In the genomic region with DNA sequence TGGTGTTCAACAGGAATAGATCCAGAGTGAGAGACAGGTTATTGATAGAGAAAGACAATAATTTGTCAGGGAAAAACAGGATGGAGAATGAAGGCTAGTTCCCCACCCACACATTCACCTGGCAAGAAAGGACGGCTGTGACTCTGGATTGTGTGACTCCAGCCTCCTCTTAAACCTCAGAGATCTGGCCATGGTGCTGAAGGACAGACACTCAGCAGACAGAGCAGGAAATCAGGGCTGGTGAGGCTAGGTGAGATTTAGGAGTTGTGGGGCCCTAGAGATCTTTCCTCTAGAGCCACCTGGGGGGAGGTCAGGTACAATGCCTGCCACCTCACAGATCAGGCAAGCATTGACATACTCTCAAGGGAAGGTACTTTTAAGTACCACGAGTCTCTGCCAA, we compare ENCODE assay signal across 16 cellular contexts. TPM values are rescaled to one million over a fixed set of nuclear protein-coding genes. Genes with fewer than 3 reads are reported as not detected.
DNase-seq lines count a peak whose midpoint lies in the region; ATAC-seq, FAIRE-seq and TF ChIP-seq lines count a peak whose summit lies in the region.
"Had no signal": no experiment of that assay in that cellular context is flagged by ENCODE, and none has a peak within 500 bp of the region (broad histone marks: within the 10 kb centered on the region; RNA-seq: fewer than 3 reads in every experiment).

No MANE protein-coding gene starts in this region.

- in situ Hi-C loops in HepG2 (cut with HindIII; ENCODE audit: extremely low pct_ligation_motif_present, low pct_unique_long_range_greater_than_20kb): no loop called here

- CTCF ChIA-PET in HepG2 (lab: Yijun Ruan, JAX; ENCODE audit: low intra/inter-chr PET ratio, low total read pairs): no interaction called here
- CTCF ChIA-PET in activated CD8-positive, alpha-beta T cell treated with anti-CD3 and anti-CD28 coated beads, Interleukin-2, amount 10 ng/mL, durations not matched to agents 7 days and 5 days (lab: Charles Lee): no interaction called here

- H3K4me3 ChIP-seq in HepG2 (replicated peaks in 1 of 3; ENCODE audit: insufficient read depth in 1 of 3, low read depth in 2 of 3, low read length in 3 of 3) (no peak overlapping the region), right lobe of liver (no peak overlapping the region)
- H3K4me3 ChIP-seq: ovary, upper lobe of right lung had no signal

- no peak for DNase-seq in HepG2 (ENCODE audit: low spot score)
- no peak for DNase-seq in right lobe of liver
- DNase-seq in activated CD8-positive, alpha-beta T cell treated with anti-CD3 and anti-CD28 coated beads, Interleukin-2, amount 10 ng/mL, durations not matched to agents 7 days and 5 days: peak; percentile 21
- DNase-seq in urothelium cell line (ENCODE audit: low spot score): peak; percentile 23
- no peak for DNase-seq in NCI-H2029 (lab: John Stamatoyannopoulos, UW)
- DNase-seq in GF-D8 (lab: John Stamatoyannopoulos, UW): no peak
- DNase-seq: ACHN; activated CD4-positive, alpha-beta T cell treated with anti-CD3 and anti-CD28 coated beads, Interleukin-2, amount 50 U/mL, for 48 hours; central memory CD4-positive, alpha-beta T cell; DMS 273 treated with DMSO at 0.1 percent for 48 hours; mesendoderm; ovary; upper lobe of right lung had no signal

- H3K9me3 ChIP-seq in HepG2 (ENCODE audit: low read length): no peaks in the 10 kb centered on the region
- no peaks in the 10 kb centered on the region for H3K9me3 ChIP-seq in right lobe of liver
- H3K9me3 ChIP-seq: ovary, upper lobe of right lung had no signal

- H3K27ac ChIP-seq in HepG2 (ENCODE audit: extremely low read length, insufficient read depth, low read length): no peak overlapping the region
- no peak overlapping the region for H3K27ac ChIP-seq in right lobe of liver
- H3K27ac ChIP-seq: ovary, upper lobe of right lung had no signal

- ATAC-seq in HepG2: no peak
- no peak for ATAC-seq in right lobe of liver
- no peak for ATAC-seq in activated CD8-positive, alpha-beta T cell treated with anti-CD3 and anti-CD28 coated beads, Interleukin-2, amount 10 ng/mL, durations not matched to agents 7 days and 5 days
- ATAC-seq: upper lobe of right lung had no signal

- no TSS peak for BruUV-seq in HepG2 (replicated peaks; lab: Mats Ljungman, UMichigan)

- H3K4me2 ChIP-seq in HepG2 (ENCODE audit: low read depth, low read length): no peak overlapping the region

- TF ChIP-seq CTCF in HepG2 (CRISPR knock-in tag; IDR thresholded peaks at IDR 0.05) (no peak), right lobe of liver (IDR thresholded peaks at IDR 0.05) (no peak)

- no peak for TF ChIP-seq EP300 in HepG2 (IDR thresholded peaks at IDR 0.05; ENCODE audit: low read depth in 2 of 2, low read length in 2 of 2)
- TF ChIP-seq EP300 in HepG2 (CRISPR knock-in tag; IDR thresholded peaks at IDR 0.05; ENCODE audit: borderline replicate concordance): no peak

- H4K20me1 ChIP-seq in HepG2 (ENCODE audit: insufficient read depth, low read length): 0 out of 2 replicates have a peak, but pooled peaks cover 3% of the 10 kb centered on the region

- H3K36me3 ChIP-seq in HepG2 (replicated peaks in 1 of 2; ENCODE audit: control insufficient read depth in 1 of 2, insufficient read depth in 2 of 2, low read length in 2 of 2) (no peaks in the 10 kb centered on the region), right lobe of liver (no peaks in the 10 kb centered on the region)
- H3K36me3 ChIP-seq: ovary, upper lobe of right lung had no signal

- H3K27me3 ChIP-seq in HepG2 (ENCODE audit: control insufficient read depth in 1 of 2, insufficient read depth in 2 of 2, low read length in 2 of 2) (no peaks in the 10 kb centered on the region), right lobe of liver (no peaks in the 10 kb centered on the region)
- H3K27me3 ChIP-seq: upper lobe of right lung had no signal

- H3K27ac Mint-ChIP-seq in activated CD8-positive, alpha-beta T cell treated with anti-CD3 and anti-CD28 coated beads, Interleukin-2, amount 10 ng/mL, durations not matched to agents 7 days and 5 days: no peak overlapping the region
- H3K27ac Mint-ChIP-seq: T-helper 1 cell treated with Interleukin-12 subunit alpha and Interleukin-12 subunit beta and Interleukin-4 antibody, amounts not matched to agents 30 μg/mL and 1 μg/mL, for 36 hours had no signal

- no peaks in the 10 kb centered on the region for H3K4me1 Mint-ChIP-seq in activated CD8-positive, alpha-beta T cell treated with anti-CD3 and anti-CD28 coated beads, Interleukin-2, amount 10 ng/mL, durations not matched to agents 7 days and 5 days (ENCODE audit: low read depth)

- H2AFZ ChIP-seq in HepG2 (ENCODE audit: low read length): no peak overlapping the region

- no peak for FAIRE-seq in HepG2 (lab: Jason Lieb, UNC)
- FAIRE-seq in urothelium cell line (lab: Jason Lieb, UNC): no peak

- no peak for TF ChIP-seq RAD21 in HepG2 (CRISPR knock-in tag; IDR thresholded peaks at IDR 0.05)

- POLR2A ChIA-PET in HepG2 (lab: Yijun Ruan, JAX): no interaction called here
- POLR2A ChIA-PET in activated CD8-positive, alpha-beta T cell treated with anti-CD3 and anti-CD28 coated beads, Interleukin-2, amount 10 ng/mL, durations not matched to agents 7 days and 5 days (lab: Charles Lee): no interaction called here

- H3K79me2 ChIP-seq in HepG2 (ENCODE audit: insufficient read depth, low read length): no peaks in the 10 kb centered on the region

- WGBS in HepG2 (ENCODE audit: low lambda C conversion rate): 0% methylated on average over 1 of the region's 2 CpGs
- 41% methylated on average over 2 of the region's 2 CpGs for WGBS in right lobe of liver (ENCODE audit: insufficient coverage, low coverage, low lambda C conversion rate, missing lambda C conversion rate)

- no peak overlapping the region for H3K4me3 Mint-ChIP-seq in activated CD8-positive, alpha-beta T cell treated with anti-CD3 and anti-CD28 coated beads, Interleukin-2, amount 10 ng/mL, durations not matched to agents 7 days and 5 days
- H3K4me3 Mint-ChIP-seq: T-helper 1 cell treated with Interleukin-12 subunit alpha and Interleukin-12 subunit beta and Interleukin-4 antibody, amounts not matched to agents 30 μg/mL and 1 μg/mL, for 36 hours had no signal

- peaks cover 3% of the 10 kb centered on the region for H3K27me3 Mint-ChIP-seq in activated CD8-positive, alpha-beta T cell treated with anti-CD3 and anti-CD28 coated beads, Interleukin-2, amount 10 ng/mL, durations not matched to agents 7 days and 5 days (ENCODE audit: low read depth)

- intact Hi-C loops in HepG2 (cut with micrococcal nuclease; ENCODE audit: unreplicated experiment): no loop called here
- intact Hi-C loops in right lobe of liver (cut with DNase I): no loop called here

- H3K4me1 ChIP-seq in HepG2 (ENCODE audit: insufficient read depth, low read length) (no peaks in the 10 kb centered on the region), right lobe of liver (no peaks in the 10 kb centered on the region)
- H3K4me1 ChIP-seq: upper lobe of right lung had no signal

- TF ChIP-seq POLR2A in HepG2 (IDR thresholded peaks at IDR 0.05; ENCODE audit: insufficient read depth in 1 of 2, low read depth in 2 of 2, low read length in 2 of 2) (no peak), right lobe of liver (IDR thresholded peaks at IDR 0.05) (no peak)

- no peak overlapping the region for H3K9ac ChIP-seq in HepG2 (ENCODE audit: insufficient read depth, low read depth, low read length)

- no peaks in the 10 kb centered on the region for H3K36me3 Mint-ChIP-seq in activated CD8-positive, alpha-beta T cell treated with anti-CD3 and anti-CD28 coated beads, Interleukin-2, amount 10 ng/mL, durations not matched to agents 7 days and 5 days (ENCODE audit: low read depth)

- H3K9me3 Mint-ChIP-seq in activated CD8-positive, alpha-beta T cell treated with anti-CD3 and anti-CD28 coated beads, Interleukin-2, amount 10 ng/mL, durations not matched to agents 7 days and 5 days (ENCODE audit: insufficient read depth): no peaks in the 10 kb centered on the region

RNA-seq across cellular contexts. Expression of a gene that starts 15.2 kb away (rescaled TPM):
- total RNA-seq in HepG2 (2016; rRNA removed; fragmentation: Illumina TruSeq; extraction: Trizol) (not detected in 2 replicates), right lobe of liver (not detected)
- total RNA-seq in HepG2 (2016; cell fraction: cytosol; rRNA removed; fragmentation: Illumina TruSeq; extraction: Trizol; ENCODE audit: low read depth): not detected in 2 replicates
- not detected in 2 replicates for total RNA-seq in HepG2 (2016; cell fraction: insoluble cytoplasmic fraction; rRNA removed; fragmentation: Illumina TruSeq; extraction: Trizol)
- total RNA-seq in HepG2 (2016; cell fraction: membrane; rRNA removed; fragmentation: Illumina TruSeq; extraction: Trizol): not detected in 2 replicates
- total RNA-seq in HepG2 (2016; cell fraction: nucleus; rRNA removed; fragmentation: Illumina TruSeq; extraction: Trizol): not detected in 2 replicates
- not detected in 2 replicates for polyA plus RNA-seq in HepG2 (2011; rRNA removed)
- polyA plus RNA-seq in HepG2 (2011; cell fraction: cytosol; rRNA removed): not detected in 2 replicates
- polyA plus RNA-seq in HepG2 (2011; cell fraction: nucleus; rRNA removed): not detected in 2 replicates
- not detected in 2 replicates for polyA plus RNA-seq in HepG2 (2012)
- not detected in 2 replicates for polyA plus RNA-seq in HepG2 (2016; cell fraction: cytosol; fragmentation: Illumina TruSeq; extraction: Trizol; ENCODE audit: low read depth)
- not detected in 2 replicates for polyA plus RNA-seq in HepG2 (2016; cell fraction: insoluble cytoplasmic fraction; fragmentation: Illumina TruSeq; extraction: Trizol; ENCODE audit: low read depth)
- not detected in 2 replicates for polyA plus RNA-seq in HepG2 (2016; cell fraction: membrane; fragmentation: Illumina TruSeq; extraction: Trizol; ENCODE audit: low read depth)
- not detected in 2 replicates for polyA plus RNA-seq in HepG2 (2016; cell fraction: nucleus; fragmentation: Illumina TruSeq; extraction: Trizol; ENCODE audit: insufficient read depth, low read depth)
- not detected in 2 replicates for polyA minus RNA-seq in HepG2 (2011; rRNA and poly(A)+ RNA removed; ENCODE audit: low replicate concordance)
- polyA minus RNA-seq in HepG2 (2011; cell fraction: cytosol; rRNA and poly(A)+ RNA removed): not detected in 2 replicates
- polyA minus RNA-seq in HepG2 (2011; cell fraction: nucleus; rRNA and poly(A)+ RNA removed): not detected in 2 replicates
- not detected for total RNA-seq in activated CD8-positive, alpha-beta T cell treated with anti-CD3 and anti-CD28 coated beads, Interleukin-2, amount 10 ng/mL, durations not matched to agents 7 days and 5 days
- total RNA-seq: LHCN-M2, ovary, upper lobe of right lung had no signal
- polyA plus RNA-seq: esophagus, ovary had no signal

RNA-seq across cellular contexts. Expression of a gene that starts 19.3 kb away (rescaled TPM):
- total RNA-seq in HepG2 (2016; rRNA removed; fragmentation: Illumina TruSeq; extraction: Trizol): not detected in 2 replicates
- not detected in 2 replicates for total RNA-seq in HepG2 (2016; cell fraction: cytosol; rRNA removed; fragmentation: Illumina TruSeq; extraction: Trizol; ENCODE audit: low read depth)
- not detected in 2 replicates for total RNA-seq in HepG2 (2016; cell fraction: insoluble cytoplasmic fraction; rRNA removed; fragmentation: Illumina TruSeq; extraction: Trizol)
- total RNA-seq in HepG2 (2016; cell fraction: membrane; rRNA removed; fragmentation: Illumina TruSeq; extraction: Trizol): not detected in 2 replicates
- total RNA-seq in HepG2 (2016; cell fraction: nucleus; rRNA removed; fragmentation: Illumina TruSeq; extraction: Trizol): not detected in 2 replicates
- polyA plus RNA-seq in HepG2 (2011; rRNA removed): not detected in 2 replicates
- polyA plus RNA-seq in HepG2 (2011; cell fraction: cytosol; rRNA removed): not detected in 2 replicates
- not detected in 2 replicates for polyA plus RNA-seq in HepG2 (2011; cell fraction: nucleus; rRNA removed)
- polyA plus RNA-seq in HepG2 (2012): not detected in 2 replicates
- not detected in 2 replicates for polyA plus RNA-seq in HepG2 (2016; cell fraction: cytosol; fragmentation: Illumina TruSeq; extraction: Trizol; ENCODE audit: low read depth)
- polyA plus RNA-seq in HepG2 (2016; cell fraction: insoluble cytoplasmic fraction; fragmentation: Illumina TruSeq; extraction: Trizol; ENCODE audit: low read depth): not detected in 2 replicates
- not detected in 2 replicates for polyA plus RNA-seq in HepG2 (2016; cell fraction: membrane; fragmentation: Illumina TruSeq; extraction: Trizol; ENCODE audit: low read depth)
- polyA plus RNA-seq in HepG2 (2016; cell fraction: nucleus; fragmentation: Illumina TruSeq; extraction: Trizol; ENCODE audit: insufficient read depth, low read depth): not detected in 2 replicates
- polyA minus RNA-seq in HepG2 (2011; rRNA and poly(A)+ RNA removed; ENCODE audit: low replicate concordance): not detected in 2 replicates
- polyA minus RNA-seq in HepG2 (2011; cell fraction: cytosol; rRNA and poly(A)+ RNA removed): not detected in 2 replicates
- not detected in 2 replicates for polyA minus RNA-seq in HepG2 (2011; cell fraction: nucleus; rRNA and poly(A)+ RNA removed)
- not detected for total RNA-seq in right lobe of liver
- not detected for total RNA-seq in activated CD8-positive, alpha-beta T cell treated with anti-CD3 and anti-CD28 coated beads, Interleukin-2, amount 10 ng/mL, durations not matched to agents 7 days and 5 days
- total RNA-seq: LHCN-M2, ovary, upper lobe of right lung had no signal
- polyA plus RNA-seq: esophagus, ovary had no signal

RNA-seq across cellular contexts. Expression of a gene that starts 27.7 kb away (rescaled TPM):
- not detected in 2 replicates for total RNA-seq in HepG2 (2016; rRNA removed; fragmentation: Illumina TruSeq; extraction: Trizol)
- total RNA-seq in HepG2 (2016; cell fraction: cytosol; rRNA removed; fragmentation: Illumina TruSeq; extraction: Trizol; ENCODE audit: low read depth): not detected in 2 replicates
- total RNA-seq in HepG2 (2016; cell fraction: insoluble cytoplasmic fraction; rRNA removed; fragmentation: Illumina TruSeq; extraction: Trizol): not detected in 2 replicates
- not detected in 2 replicates for total RNA-seq in HepG2 (2016; cell fraction: membrane; rRNA removed; fragmentation: Illumina TruSeq; extraction: Trizol)
- total RNA-seq in HepG2 (2016; cell fraction: nucleus; rRNA removed; fragmentation: Illumina TruSeq; extraction: Trizol): not detected in 2 replicates
- polyA plus RNA-seq in HepG2 (2011; rRNA removed): 0.07 and 0.12 TPM in 2 replicates
- polyA plus RNA-seq in HepG2 (2011; cell fraction: cytosol; rRNA removed): not detected in 2 replicates
- polyA plus RNA-seq in HepG2 (2011; cell fraction: nucleus; rRNA removed): 0.37 and 0.45 TPM in 2 replicates
- polyA plus RNA-seq in HepG2 (2012): not detected in 2 replicates
- not detected in 2 replicates for polyA plus RNA-seq in HepG2 (2016; cell fraction: cytosol; fragmentation: Illumina TruSeq; extraction: Trizol; ENCODE audit: low read depth)
- polyA plus RNA-seq in HepG2 (2016; cell fraction: insoluble cytoplasmic fraction; fragmentation: Illumina TruSeq; extraction: Trizol; ENCODE audit: low read depth): not detected in 2 replicates
- polyA plus RNA-seq in HepG2 (2016; cell fraction: membrane; fragmentation: Illumina TruSeq; extraction: Trizol; ENCODE audit: low read depth): not detected in 2 replicates
- polyA plus RNA-seq in HepG2 (2016; cell fraction: nucleus; fragmentation: Illumina TruSeq; extraction: Trizol; ENCODE audit: insufficient read depth, low read depth): not detected in 2 replicates
- polyA minus RNA-seq in HepG2 (2011; rRNA and poly(A)+ RNA removed; ENCODE audit: low replicate concordance): not detected in 2 replicates
- polyA minus RNA-seq in HepG2 (2011; cell fraction: cytosol; rRNA and poly(A)+ RNA removed): not detected in 2 replicates
- 0.50 and 0.52 TPM in 2 replicates for polyA minus RNA-seq in HepG2 (2011; cell fraction: nucleus; rRNA and poly(A)+ RNA removed)
- not detected for total RNA-seq in right lobe of liver
- total RNA-seq in activated CD8-positive, alpha-beta T cell treated with anti-CD3 and anti-CD28 coated beads, Interleukin-2, amount 10 ng/mL, durations not matched to agents 7 days and 5 days: not detected
- total RNA-seq: LHCN-M2, ovary, upper lobe of right lung had no signal
- polyA plus RNA-seq: esophagus, ovary had no signal

RNA-seq across cellular contexts. Expression of a gene that starts 32.7 kb away (rescaled TPM):
- total RNA-seq in HepG2 (2016; rRNA removed; fragmentation: Illumina TruSeq; extraction: Trizol) (not detected in 2 replicates), right lobe of liver (not detected)
- not detected in 2 replicates for total RNA-seq in HepG2 (2016; cell fraction: cytosol; rRNA removed; fragmentation: Illumina TruSeq; extraction: Trizol; ENCODE audit: low read depth)
- total RNA-seq in HepG2 (2016; cell fraction: insoluble cytoplasmic fraction; rRNA removed; fragmentation: Illumina TruSeq; extraction: Trizol): not detected in 2 replicates
- total RNA-seq in HepG2 (2016; cell fraction: membrane; rRNA removed; fragmentation: Illumina TruSeq; extraction: Trizol): not detected in 2 replicates
- not detected in 2 replicates for total RNA-seq in HepG2 (2016; cell fraction: nucleus; rRNA removed; fragmentation: Illumina TruSeq; extraction: Trizol)
- not detected in 2 replicates for polyA plus RNA-seq in HepG2 (2011; rRNA removed)
- not detected in 2 replicates for polyA plus RNA-seq in HepG2 (2011; cell fraction: cytosol; rRNA removed)
- polyA plus RNA-seq in HepG2 (2011; cell fraction: nucleus; rRNA removed): not detected in 2 replicates
- not detected in 2 replicates for polyA plus RNA-seq in HepG2 (2012)
- not detected in 2 replicates for polyA plus RNA-seq in HepG2 (2016; cell fraction: cytosol; fragmentation: Illumina TruSeq; extraction: Trizol; ENCODE audit: low read depth)
- not detected in 2 replicates for polyA plus RNA-seq in HepG2 (2016; cell fraction: insoluble cytoplasmic fraction; fragmentation: Illumina TruSeq; extraction: Trizol; ENCODE audit: low read depth)
- polyA plus RNA-seq in HepG2 (2016; cell fraction: membrane; fragmentation: Illumina TruSeq; extraction: Trizol; ENCODE audit: low read depth): not detected in 2 replicates
- not detected in 2 replicates for polyA plus RNA-seq in HepG2 (2016; cell fraction: nucleus; fragmentation: Illumina TruSeq; extraction: Trizol; ENCODE audit: insufficient read depth, low read depth)
- not detected in 2 replicates for polyA minus RNA-seq in HepG2 (2011; rRNA and poly(A)+ RNA removed; ENCODE audit: low replicate concordance)
- not detected in 2 replicates for polyA minus RNA-seq in HepG2 (2011; cell fraction: cytosol; rRNA and poly(A)+ RNA removed)
- not detected in 2 replicates for polyA minus RNA-seq in HepG2 (2011; cell fraction: nucleus; rRNA and poly(A)+ RNA removed)
- total RNA-seq in activated CD8-positive, alpha-beta T cell treated with anti-CD3 and anti-CD28 coated beads, Interleukin-2, amount 10 ng/mL, durations not matched to agents 7 days and 5 days: not detected
- total RNA-seq: LHCN-M2, ovary, upper lobe of right lung had no signal
- polyA plus RNA-seq: esophagus, ovary had no signal

RNA-seq across cellular contexts. Expression of a gene that starts 59.0 kb away (rescaled TPM):
- total RNA-seq in HepG2 (2016; rRNA removed; fragmentation: Illumina TruSeq; extraction: Trizol) (not detected in 2 replicates), right lobe of liver (not detected)
- not detected in 2 replicates for total RNA-seq in HepG2 (2016; cell fraction: cytosol; rRNA removed; fragmentation: Illumina TruSeq; extraction: Trizol; ENCODE audit: low read depth)
- not detected in 2 replicates for total RNA-seq in HepG2 (2016; cell fraction: insoluble cytoplasmic fraction; rRNA removed; fragmentation: Illumina TruSeq; extraction: Trizol)
- not detected in 2 replicates for total RNA-seq in HepG2 (2016; cell fraction: membrane; rRNA removed; fragmentation: Illumina TruSeq; extraction: Trizol)
- total RNA-seq in HepG2 (2016; cell fraction: nucleus; rRNA removed; fragmentation: Illumina TruSeq; extraction: Trizol): not detected in 2 replicates
- 0.07 TPM in 1 of 2 replicates, not detected in the other for polyA plus RNA-seq in HepG2 (2011; rRNA removed)
- not detected in 2 replicates for polyA plus RNA-seq in HepG2 (2011; cell fraction: cytosol; rRNA removed)
- not detected in 2 replicates for polyA plus RNA-seq in HepG2 (2011; cell fraction: nucleus; rRNA removed)
- polyA plus RNA-seq in HepG2 (2012): not detected in 2 replicates
- polyA plus RNA-seq in HepG2 (2016; cell fraction: cytosol; fragmentation: Illumina TruSeq; extraction: Trizol; ENCODE audit: low read depth): not detected in 2 replicates
- not detected in 2 replicates for polyA plus RNA-seq in HepG2 (2016; cell fraction: insoluble cytoplasmic fraction; fragmentation: Illumina TruSeq; extraction: Trizol; ENCODE audit: low read depth)
- not detected in 2 replicates for polyA plus RNA-seq in HepG2 (2016; cell fraction: membrane; fragmentation: Illumina TruSeq; extraction: Trizol; ENCODE audit: low read depth)
- not detected in 2 replicates for polyA plus RNA-seq in HepG2 (2016; cell fraction: nucleus; fragmentation: Illumina TruSeq; extraction: Trizol; ENCODE audit: insufficient read depth, low read depth)
- polyA minus RNA-seq in HepG2 (2011; rRNA and poly(A)+ RNA removed; ENCODE audit: low replicate concordance): not detected in 2 replicates
- polyA minus RNA-seq in HepG2 (2011; cell fraction: cytosol; rRNA and poly(A)+ RNA removed): not detected in 2 replicates
- not detected in 2 replicates for polyA minus RNA-seq in HepG2 (2011; cell fraction: nucleus; rRNA and poly(A)+ RNA removed)
- total RNA-seq in activated CD8-positive, alpha-beta T cell treated with anti-CD3 and anti-CD28 coated beads, Interleukin-2, amount 10 ng/mL, durations not matched to agents 7 days and 5 days: not detected
- total RNA-seq: LHCN-M2, upper lobe of right lung had no signal

Comparison
In these comparisons a context has a peak if more than half of its experiments do, and no peak if none do; other contexts are left out.
1. DNase-seq: peak in activated CD8-positive, alpha-beta T cell treated with anti-CD3 and anti-CD28 coated beads, Interleukin-2, amount 10 ng/mL, durations not matched to agents 7 days and 5 days (single experiment) and urothelium cell line (single experiment); none in HepG2 (single experiment), right lobe of liver (0 of 3), NCI-H2029 (single experiment) and GF-D8 (single experiment).